Comparison of ENCODE assay signal across 10 cellular contexts in genomic region chr2:105373344-105373781, GRCh38. TPM values are rescaled to one million over a fixed set of nuclear protein-coding genes. Genes with fewer than 3 reads are reported as not detected.
DNase-seq lines count a peak whose midpoint lies in the region; ATAC-seq lines count a peak whose summit lies in the region.
"Had no signal": no experiment of that assay in that cellular context is flagged by ENCODE, and none has a peak within 500 bp of the region (broad histone marks: within the 10 kb centered on the region; RNA-seq: fewer than 3 reads in every experiment).

No MANE protein-coding gene starts in this region.

- H3K4me1 ChIP-seq in effector memory CD4-positive, alpha-beta T cell (ENCODE audit: control insufficient read depth, insufficient read depth, low read length, poor library complexity, severe bottlenecking): peaks cover 12% of the 10 kb centered on the region

- ATAC-seq in GM18498 (IDR thresholded peaks at IDR 0.05; ENCODE audit: unreplicated experiment) (peak; percentile 21), HG03432 (IDR thresholded peaks at IDR 0.05; ENCODE audit: unreplicated experiment) (peak; percentile 26)
- ATAC-seq: SK-N-SH treated with all-trans-retinoic acid at 6 μM for 48 hours had no signal

- DNase-seq in epithelial cell of prostate (ENCODE audit: low read depth, low spot score) (no peak), posterior vena cava (ENCODE audit: low spot score) (peak; percentile 87), NCI-H128 (lab: John Stamatoyannopoulos, UW; ENCODE audit: unreplicated experiment) (no peak), COR-L47 (lab: John Stamatoyannopoulos, UW) (no peak)
- no peak for DNase-seq in effector memory CD4-positive, alpha-beta T cell
- DNase-seq in stimulated activated CD8-positive, alpha-beta memory T cell treated with anti-CD3 and anti-CD28 coated beads, Interleukin-4, amount 100 ng/mL, for 48 hours: no peak
- DNase-seq: NCI-H1417 treated with DMSO at 0.1 percent for 48 hours had no signal

- intact Hi-C loops in posterior vena cava (cut with DNase I): loop anchor here (5.0 to 10.0 kb wide), 2 partner anchors 141 to 144 kb away; no protein-coding TSS in a partner anchor

- H3K36me3 ChIP-seq in effector memory CD4-positive, alpha-beta T cell (ENCODE audit: control insufficient read depth, insufficient read depth, low read length): no peaks in the 10 kb centered on the region

- no peaks in the 10 kb centered on the region for H3K9me3 ChIP-seq in effector memory CD4-positive, alpha-beta T cell (ENCODE audit: control insufficient read depth, low read length)

- H3K27me3 ChIP-seq in effector memory CD4-positive, alpha-beta T cell (replicated peaks; ENCODE audit: control insufficient read depth, insufficient read depth, low read length, poor library complexity, severe bottlenecking): no peaks in the 10 kb centered on the region

- H3K4me3 ChIP-seq in effector memory CD4-positive, alpha-beta T cell (ENCODE audit: insufficient read depth, low read depth, low read length, poor library complexity, severe bottlenecking): no peak overlapping the region

- peak overlapping the region; percentile 51 for H3K27ac ChIP-seq in epithelial cell of prostate
- no peak overlapping the region for H3K27ac ChIP-seq in effector memory CD4-positive, alpha-beta T cell (ENCODE audit: insufficient read depth, low read length, poor library complexity, severe bottlenecking)

RNA-seq across cellular contexts. Expression of gene FHL2, which starts 25.5 kb away (rescaled TPM):
- 100 to 1,000 TPM; 119 to 126 TPM for total RNA-seq in posterior vena cava

RNA-seq across cellular contexts. Expression of gene C2orf49, which starts 36.0 kb away (rescaled TPM):
- 10 to 100 TPM; 12.7 to 14.0 TPM for total RNA-seq in posterior vena cava

RNA-seq across cellular contexts. Expression of gene TGFBRAP1, which starts 43.8 kb away (rescaled TPM):
- total RNA-seq in posterior vena cava: 10 to 100 TPM; 16.1 to 18.8 TPM
